Comparison of ENCODE assay signal across 19 cellular contexts in genomic region chr6:157751547-157752200, GRCh38.
DNase-seq lines count a peak whose midpoint lies in the region; ATAC-seq, FAIRE-seq and TF ChIP-seq lines count a peak whose summit lies in the region.
"Had no signal": no experiment of that assay in that cellular context is flagged by ENCODE, and none has a peak within 500 bp of the region (broad histone marks: within the 10 kb centered on the region; RNA-seq: fewer than 3 reads in every experiment).

No MANE protein-coding gene starts in this region.

- H3K4ac ChIP-seq in H1 (replicated peaks; ENCODE audit: insufficient read length, low read depth, low read length) = no peak overlapping the region

- H3K56ac ChIP-seq in H1 (replicated peaks; ENCODE audit: insufficient read length, low read depth, low read length) = no peak overlapping the region

- no peaks in the 10 kb centered on the region for H3K79me1 ChIP-seq in H1 (ENCODE audit: low read depth, low read length)

- H3K36me3 Mint-ChIP-seq in activated T-cell treated with anti-CD3 and anti-CD28 coated beads, Interleukin-2, amount 50 U/mL, for 24 hours (ENCODE audit: low read depth) = peaks cover 2% of the 10 kb centered on the region
- no peaks in the 10 kb centered on the region for H3K36me3 Mint-ChIP-seq in T-helper 17 cell (ENCODE audit: low read depth)
- peaks cover 10% of the 10 kb centered on the region for H3K36me3 Mint-ChIP-seq in stimulated activated naive CD8-positive, alpha-beta T cell treated with anti-CD3 and anti-CD28 coated beads, Interleukin-15, Interleukin-2, amounts not matched to agents 100 ng/mL and 50 ng/mL, for 24 hours (ENCODE audit: low read depth)
- no peaks in the 10 kb centered on the region for H3K36me3 Mint-ChIP-seq in CD4-positive, alpha-beta memory T cell

- H3K9me3 Mint-ChIP-seq in activated T-cell treated with anti-CD3 and anti-CD28 coated beads, Interleukin-2, amount 50 U/mL, for 24 hours = peaks cover 7% of the 10 kb centered on the region
- H3K9me3 Mint-ChIP-seq in stimulated activated naive CD8-positive, alpha-beta T cell treated with anti-CD3 and anti-CD28 coated beads, Interleukin-15, Interleukin-2, amounts not matched to agents 100 ng/mL and 50 ng/mL, for 24 hours = peaks cover 10% of the 10 kb centered on the region
- H3K9me3 Mint-ChIP-seq in CD4-positive, alpha-beta memory T cell = peaks cover 0 to 3% (median 0%) of the 10 kb centered on the region in 8 donors

- H2BK15ac ChIP-seq in H1 (ENCODE audit: low read length) = no peak overlapping the region

- no peak for TF ChIP-seq POLR2A in H1 (IDR thresholded peaks at IDR 0.05; ENCODE audit: control extremely low read depth in 1 of 2, low read depth in 2 of 2, low read length in 2 of 2)
- TF ChIP-seq POLR2A in sigmoid colon (IDR thresholded peaks at IDR 0.05) = no peak

- H3K9me3 ChIP-seq in T-helper 17 cell (ENCODE audit: control insufficient read depth, low read length, poor library complexity, severe bottlenecking) (no peaks in the 10 kb centered on the region), H1 (ENCODE audit: insufficient read depth in 2 of 2, low read depth in 1 of 2, low read length in 1 of 2) (peaks cover under 1 to 8% of the 10 kb centered on the region in 2 experiments; a peak in 1 of 4 replicates), sigmoid colon (no peaks in the 10 kb centered on the region)
- no peaks in the 10 kb centered on the region for H3K9me3 ChIP-seq in CD4-positive, alpha-beta memory T cell (ENCODE audit: control insufficient read depth in 1 of 2, low read length in 2 of 2)
- H3K9me3 ChIP-seq: A549 had no signal

- no peak for DNase-seq in activated T-cell treated with anti-CD3 and anti-CD28 coated beads, Interleukin-2, amount 50 U/mL, for 24 hours
- DNase-seq in activated T-cell treated with anti-CD3 and anti-CD28 coated beads, Interleukin-2, amount 50 U/mL, for 1 hour = no peak
- DNase-seq in T-helper 17 cell (no peak), H1 (ENCODE audit: low read depth in 1 of 2, low spot score in 2 of 2) (no peak), sigmoid colon (no peak)
- DNase-seq in CD4-positive, alpha-beta memory T cell = no peak
- DNase-seq: KG1, NCI-H1092 treated with DMSO at 0.1 percent for 48 hours, NCI-H1694 treated with DMSO at 0.1 percent for 48 hours, NCI-H345, NCI-H526 treated with DMSO at 0.1 percent for 48 hours, OCI-M1, RPMI8226 had no signal

- H3K9ac ChIP-seq in H1 (replicated peaks in 1 of 4; ENCODE audit: extremely low read depth in 1 of 4, low read depth in 3 of 4, low read length in 3 of 4) = no peak overlapping the region

- no peak overlapping the region for H4K8ac ChIP-seq in H1 (ENCODE audit: extremely low read depth, insufficient read depth, low read length)

- H3K27ac ChIP-seq in H1 (ENCODE audit: low read depth, low read length) (no peak overlapping the region), sigmoid colon (no peak overlapping the region)
- H3K27ac ChIP-seq in CD4-positive, alpha-beta memory T cell (ENCODE audit: low read depth, low read length) = no peak overlapping the region
- H3K27ac ChIP-seq: A549, C4-2B, HL-60 had no signal

- ATAC-seq in T-helper 17 cell = no peak
- no peak for ATAC-seq in GM19452 (IDR thresholded peaks at IDR 0.05; ENCODE audit: unreplicated experiment)
- ATAC-seq: A549 had no signal

- WGBS in H1 (ENCODE audit: extremely low coverage in 1 of 2, insufficient coverage in 1 of 2, insufficient read length in 1 of 2, insufficient replicate concordance in 2 of 2, low coverage in 1 of 2, low lambda C conversion rate in 2 of 2, missing lambda C conversion rate in 1 of 2), 2 experiments = 98% methylated on average over 10 of the region's 10 CpGs; no CpG with 5 or more reads in 1 of the 2 experiments
- 89 to 92% methylated on average over 10 of the region's 10 CpGs for WGBS in sigmoid colon, 2 donors

- no peak overlapping the region; the same call in 1 of the 2 replicates for H2BK20ac ChIP-seq in H1 (ENCODE audit: low read length)

- TF ChIP-seq RAD21 in H1 (IDR thresholded peaks at IDR 0.05 in 1 of 2, conservative IDR thresholded peaks at IDR 0.05 in 1 of 2; ENCODE audit: low read depth in 2 of 2, low read length in 2 of 2) = no peak

- H3K4me1 ChIP-seq in H1 (replicated peaks in 1 of 4; ENCODE audit: control insufficient read depth in 3 of 4, insufficient read depth in 4 of 4, low read length in 3 of 4) = peaks cover 0 to 5% (median 4%) of the 10 kb centered on the region in 4 experiments; a peak in 4 of 7 replicates
- peaks cover 0 to 5% (median 4%) of the 10 kb centered on the region in 4 donors for H3K4me1 ChIP-seq in sigmoid colon
- H3K4me1 ChIP-seq in CD4-positive, alpha-beta memory T cell (ENCODE audit: insufficient read depth, low read length) = peaks cover 20% of the 10 kb centered on the region
- H3K4me1 ChIP-seq: A549 had no signal

- peak overlapping the region; percentile 36 for H3K27ac Mint-ChIP-seq in activated T-cell treated with anti-CD3 and anti-CD28 coated beads, Interleukin-2, amount 50 U/mL, for 24 hours
- peak overlapping the region; percentile 3 for H3K27ac Mint-ChIP-seq in T-helper 17 cell
- H3K27ac Mint-ChIP-seq in stimulated activated naive CD8-positive, alpha-beta T cell treated with anti-CD3 and anti-CD28 coated beads, Interleukin-15, Interleukin-2, amounts not matched to agents 100 ng/mL and 50 ng/mL, for 24 hours = peak overlapping the region; percentile 45
- no peak overlapping the region for H3K27ac Mint-ChIP-seq in CD4-positive, alpha-beta memory T cell

- intact Hi-C loops in sigmoid colon (cut with DNase I) = no loop called here
- intact Hi-C loops in CD4-positive, alpha-beta memory T cell (cut with micrococcal nuclease) = no loop called here

- no peak overlapping the region for H3K4me2 ChIP-seq in H1 (ENCODE audit: insufficient read depth in 1 of 2, low read depth in 2 of 2, low read length in 2 of 2)
- H3K4me2 ChIP-seq: A549 had no signal

- H3K4me3 ChIP-seq in H1 (ENCODE audit: extremely low read depth in 1 of 4, insufficient read depth in 2 of 4, low read depth in 3 of 4, low read length in 4 of 4) = no peak overlapping the region
- no peak overlapping the region for H3K4me3 ChIP-seq in sigmoid colon
- H3K4me3 ChIP-seq in CD4-positive, alpha-beta memory T cell (ENCODE audit: low read length in 2 of 2) = no peak overlapping the region
- H3K4me3 ChIP-seq: A549 had no signal

- TF ChIP-seq CTCF in H1 (IDR thresholded peaks at IDR 0.05; ENCODE audit: control extremely low read depth in 1 of 3, insufficient read depth in 1 of 3, low read depth in 1 of 3, low read length in 3 of 3) = no peak
- no peak for TF ChIP-seq CTCF in sigmoid colon (IDR thresholded peaks at IDR 0.05)

- H3K36me3 ChIP-seq in H1 (ENCODE audit: control insufficient read depth in 2 of 4, insufficient read depth in 4 of 4, low read length in 3 of 4) (no peaks in the 10 kb centered on the region), sigmoid colon (no peaks in the 10 kb centered on the region)
- no peaks in the 10 kb centered on the region for H3K36me3 ChIP-seq in CD4-positive, alpha-beta memory T cell (ENCODE audit: insufficient read depth, low read length)

- H2BK120ac ChIP-seq in H1 (replicated peaks; ENCODE audit: low read depth, low read length) = no peak overlapping the region

- H2BK12ac ChIP-seq in H1 (ENCODE audit: low read depth, low read length) = no peak overlapping the region; the same call in 1 of the 2 replicates

- TF ChIP-seq EP300 in H1 (IDR thresholded peaks at IDR 0.05; ENCODE audit: borderline replicate concordance in 1 of 2, low read depth in 2 of 2, low read length in 2 of 2) (no peak), sigmoid colon (IDR thresholded peaks at IDR 0.05) (no peak)

- H3K79me2 ChIP-seq in H1 (ENCODE audit: control insufficient read depth in 1 of 2, insufficient read depth in 2 of 2, low read length in 2 of 2) = no peaks in the 10 kb centered on the region

- H3K4me1 Mint-ChIP-seq in activated T-cell treated with anti-CD3 and anti-CD28 coated beads, Interleukin-2, amount 50 U/mL, for 24 hours (ENCODE audit: low read depth) = peaks cover 88% of the 10 kb centered on the region
- peaks cover 4% of the 10 kb centered on the region for H3K4me1 Mint-ChIP-seq in T-helper 17 cell
- peaks cover 92% of the 10 kb centered on the region for H3K4me1 Mint-ChIP-seq in stimulated activated naive CD8-positive, alpha-beta T cell treated with anti-CD3 and anti-CD28 coated beads, Interleukin-15, Interleukin-2, amounts not matched to agents 100 ng/mL and 50 ng/mL, for 24 hours (ENCODE audit: low read depth)
- peaks cover 11 to 38% (median 20%) of the 10 kb centered on the region in 4 donors for H3K4me1 Mint-ChIP-seq in CD4-positive, alpha-beta memory T cell

- no peaks in the 10 kb centered on the region for H3K27me3 Mint-ChIP-seq in activated T-cell treated with anti-CD3 and anti-CD28 coated beads, Interleukin-2, amount 50 U/mL, for 24 hours
- H3K27me3 Mint-ChIP-seq in T-helper 17 cell = peaks cover 25% of the 10 kb centered on the region
- H3K27me3 Mint-ChIP-seq in stimulated activated naive CD8-positive, alpha-beta T cell treated with anti-CD3 and anti-CD28 coated beads, Interleukin-15, Interleukin-2, amounts not matched to agents 100 ng/mL and 50 ng/mL, for 24 hours = no peaks in the 10 kb centered on the region
- H3K27me3 Mint-ChIP-seq in CD4-positive, alpha-beta memory T cell = peaks cover 6 to 17% of the 10 kb centered on the region in 2 donors

- no peaks in the 10 kb centered on the region for H3K23me2 ChIP-seq in H1 (ENCODE audit: low read depth, low read length)

- no peak overlapping the region for H3K18ac ChIP-seq in H1 (ENCODE audit: extremely low read depth, low read length)

- H4K20me1 ChIP-seq in H1 (replicated peaks in 1 of 2; ENCODE audit: control insufficient read depth in 1 of 2, insufficient read depth in 2 of 2, low read length in 2 of 2) = no peaks in the 10 kb centered on the region

- peak overlapping the region; percentile 79; the same call in 1 of the 2 replicates for H2BK5ac ChIP-seq in H1 (ENCODE audit: low read depth, low read length)

- no peak overlapping the region for H2AFZ ChIP-seq in H1 (ENCODE audit: low read length)

- H2AK5ac ChIP-seq in H1 (ENCODE audit: low read depth, low read length) = no peak overlapping the region

- FAIRE-seq in H1 (lab: Jason Lieb, UNC) = no peak
- FAIRE-seq: A549, H54 had no signal

- peak overlapping the region; percentile 52 for H4K91ac ChIP-seq in H1 (replicated peaks; ENCODE audit: insufficient read length, low read length)

- POLR2A ChIA-PET in H1 (lab: Charles Lee; ENCODE audit: partially characterized antibody) = no interaction called here
- POLR2A ChIA-PET in CD4-positive, alpha-beta memory T cell (lab: Charles Lee; ENCODE audit: partially characterized antibody) = no interaction called here

- no peak overlapping the region for H4K5ac ChIP-seq in H1 (ENCODE audit: insufficient read length, low read depth, low read length)

- H3K14ac ChIP-seq in H1 (ENCODE audit: insufficient read length) = no peak overlapping the region

- no peak overlapping the region for H3K4me3 Mint-ChIP-seq in activated T-cell treated with anti-CD3 and anti-CD28 coated beads, Interleukin-2, amount 50 U/mL, for 24 hours
- H3K4me3 Mint-ChIP-seq in T-helper 17 cell = no peak overlapping the region
- H3K4me3 Mint-ChIP-seq in stimulated activated naive CD8-positive, alpha-beta T cell treated with anti-CD3 and anti-CD28 coated beads, Interleukin-15, Interleukin-2, amounts not matched to agents 100 ng/mL and 50 ng/mL, for 24 hours = peak overlapping the region; percentile 9
- no peak overlapping the region for H3K4me3 Mint-ChIP-seq in CD4-positive, alpha-beta memory T cell

- no peak overlapping the region for H3K23ac ChIP-seq in H1 (ENCODE audit: insufficient read length)

- no peaks in the 10 kb centered on the region for H3K27me3 ChIP-seq in H1 (replicated peaks in 1 of 4; ENCODE audit: control insufficient read depth in 3 of 4, extremely low read depth in 1 of 4, insufficient read depth in 3 of 4, low read length in 3 of 4)
- no peaks in the 10 kb centered on the region for H3K27me3 ChIP-seq in sigmoid colon
- H3K27me3 ChIP-seq in CD4-positive, alpha-beta memory T cell (ENCODE audit: insufficient read depth, low read length) = peaks cover 5% of the 10 kb centered on the region

- CTCF ChIA-PET in H1 (lab: Charles Lee; ENCODE audit: partially characterized antibody) = no interaction called here
- CTCF ChIA-PET in CD4-positive, alpha-beta memory T cell (lab: Charles Lee; ENCODE audit: partially characterized antibody) = no interaction called here

Comparison
In these comparisons a context has a peak if more than half of its experiments do, and no peak if none do; other contexts are left out.
1. H3K27ac Mint-ChIP-seq: peak in activated T-cell treated with anti-CD3 and anti-CD28 coated beads, Interleukin-2, amount 50 U/mL, for 24 hours (single experiment), T-helper 17 cell (single experiment) and stimulated activated naive CD8-positive, alpha-beta T cell treated with anti-CD3 and anti-CD28 coated beads, Interleukin-15, Interleukin-2, amounts not matched to agents 100 ng/mL and 50 ng/mL, for 24 hours (single experiment); none in CD4-positive, alpha-beta memory T cell (0 of 7).